In the genomic region with DNA sequence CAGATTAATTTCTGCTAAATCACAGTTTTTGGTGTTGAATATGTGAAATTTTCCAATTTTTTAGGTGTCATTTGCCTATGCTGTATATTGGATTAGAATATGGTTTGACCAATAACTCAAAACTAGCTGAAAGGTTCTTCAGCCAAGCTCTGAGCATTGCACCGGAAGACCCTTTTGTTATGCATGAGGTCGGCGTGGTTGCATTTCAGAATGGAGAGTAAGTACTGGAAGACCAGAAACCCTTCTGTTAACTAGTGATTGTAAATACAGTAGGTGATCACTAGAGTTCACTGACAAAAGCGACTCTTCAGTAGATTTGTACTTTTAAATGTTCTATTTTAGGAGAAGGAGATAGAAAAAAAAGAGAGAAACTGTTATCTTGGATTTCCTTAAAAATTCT, we compare ENCODE assay signal across 26 cellular contexts.
"Had no signal": no experiment of that assay in that cellular context is flagged by ENCODE, and none has a peak within 500 bp of the region (broad histone marks: within the 10 kb centered on the region; RNA-seq: fewer than 3 reads in every experiment).

No MANE protein-coding gene starts in this region.

- H3K27ac ChIP-seq: adrenal gland, ascending aorta, esophagus squamous epithelium, gastroesophageal sphincter, left lung, neural progenitor cell, sigmoid colon, stomach, suprapubic skin, transverse colon, uterus had no signal

- FAIRE-seq: colon, TTC549 had no signal

- H3K9me3 ChIP-seq: adrenal gland, ascending aorta, esophagus squamous epithelium, gastroesophageal sphincter, left lung, sigmoid colon, stomach, suprapubic skin, transverse colon, uterus had no signal

- H3K36me3 ChIP-seq: uterus had no signal

- DNase-seq: activated CD4-positive, alpha-beta T cell treated with anti-CD3 and anti-CD28 coated beads, Interleukin-2, amount 50 U/mL, for 48 hours; activated CD8-positive, alpha-beta memory T cell treated with anti-CD3 and anti-CD28 coated beads, Interleukin-2, amount 50 U/mL, for 48 hours; activated naive CD4-positive, alpha-beta T cell; activated T-cell treated with anti-CD3 and anti-CD28 coated beads, Interleukin-2, amount 50 U/mL, for 4 hours; adrenal gland; central memory CD4-positive, alpha-beta T cell; effector memory CD4-positive, alpha-beta T cell; esophagus squamous epithelium; head of caudate nucleus; kidney glomerular epithelial cell; left lung; naive thymus-derived CD4-positive, alpha-beta T cell; sigmoid colon; stimulated activated CD4-positive, alpha-beta T cell treated with anti-CD3 and anti-CD28 coated beads, Interleukin-15, amount 100 ng/mL, for 24 hours; stomach; transverse colon; uterus had no signal

- H3K4me2 ChIP-seq: neural progenitor cell, smooth muscle cell had no signal

- H3K4me1 ChIP-seq: adrenal gland, ascending aorta, esophagus squamous epithelium, gastroesophageal sphincter, left lung, neural progenitor cell, sigmoid colon, suprapubic skin, uterus had no signal

- H3K4me3 ChIP-seq: adrenal gland, ascending aorta, esophagus squamous epithelium, gastroesophageal sphincter, left lung, lung, neural progenitor cell, sigmoid colon, smooth muscle cell, stomach, suprapubic skin, transverse colon, uterus had no signal

- H3K27me3 ChIP-seq: adrenal gland, ascending aorta, esophagus squamous epithelium, gastroesophageal sphincter, left lung, neural progenitor cell, sigmoid colon, stomach, suprapubic skin, transverse colon, uterus had no signal

- H2AFZ ChIP-seq: neural progenitor cell had no signal

- ATAC-seq: activated T-cell treated with anti-CD3 and anti-CD28 coated beads, Interleukin-2, amount 50 U/mL, for 4 hours; gastroesophageal sphincter; left lung; naive thymus-derived CD4-positive, alpha-beta T cell; stimulated activated memory B cell treated with anti-CD40 and anti-IgM and Interleukin-4, amounts not matched to agents 10 μg/mL and 1 μg/mL and 100 μg/mL, for 72 hours had no signal

- H3K9ac ChIP-seq: neural progenitor cell had no signal
